In genomic region chr3:133246119-133246518, GRCh38 we compare ENCODE assay signal across 20 cellular contexts.
A peak's percentile ranks its signal among the peaks of the same experiment; 100 is the strongest.
DNase-seq lines count a peak whose midpoint lies in the region; ATAC-seq and TF ChIP-seq lines count a peak whose summit lies in the region.
"Had no signal": no experiment of that assay in that cellular context is flagged by ENCODE, and none has a peak within 500 bp of the region (broad histone marks: within the 10 kb centered on the region; RNA-seq: fewer than 3 reads in every experiment).

No MANE protein-coding gene starts in this region.

- no peaks in the 10 kb centered on the region for H3F3A ChIP-seq in SK-N-SH (replicated peaks; ENCODE audit: insufficient read depth)
- no peaks in the 10 kb centered on the region for H3F3A ChIP-seq in smooth muscle cell (ENCODE audit: low read depth)

- no peak overlapping the region for H3K9ac ChIP-seq in SK-N-SH
- H3K9ac ChIP-seq in smooth muscle cell (ENCODE audit: low read depth): no peak overlapping the region

- peak; percentile 71 for ATAC-seq in left ventricle myocardium superior
- ATAC-seq in GM18867 (IDR thresholded peaks at IDR 0.05; ENCODE audit: unreplicated experiment): no peak
- ATAC-seq: GM12878, GM23338 had no signal

- H3K4me3 ChIP-seq in BE2C (ENCODE audit: low read depth, low read length) (no peak overlapping the region), SK-N-SH (ENCODE audit: low read depth in 2 of 2, low read length in 1 of 2) (no peak overlapping the region), smooth muscle cell (no peak overlapping the region)
- H3K4me3 ChIP-seq: GM12878, GM23338, HAP-1 had no signal

- H2AFZ ChIP-seq in SK-N-SH (ENCODE audit: low read depth) (no peak overlapping the region), smooth muscle cell (ENCODE audit: low read depth) (no peak overlapping the region)
- H2AFZ ChIP-seq: GM23338 had no signal

- H3K4me1 ChIP-seq in BE2C (peaks cover 48% of the 10 kb centered on the region), SK-N-SH (ENCODE audit: control insufficient read depth in 1 of 2, insufficient read depth in 2 of 2, low read depth in 1 of 2, low read length in 1 of 2) (peaks cover 0 to 35% of the 10 kb centered on the region in 2 experiments; a peak in 2 of 4 replicates), smooth muscle cell (ENCODE audit: low read depth) (no peaks in the 10 kb centered on the region)
- H3K4me1 ChIP-seq: HAP-1 had no signal

- no peak for TF ChIP-seq RAD21 in SK-N-SH (IDR thresholded peaks at IDR 0.05; ENCODE audit: low read length)

- H3K9me3 ChIP-seq in BE2C: no peaks in the 10 kb centered on the region
- H3K9me3 ChIP-seq in SK-N-SH: no peaks in the 10 kb centered on the region
- H3K9me3 ChIP-seq in smooth muscle cell (replicated peaks; ENCODE audit: low read depth): no peaks in the 10 kb centered on the region
- H3K9me3 ChIP-seq: HAP-1 had no signal

- CTCF ChIA-PET in SK-N-SH (lab: Yijun Ruan, JAX): interaction anchor here (1.0 to 5.3 kb wide), 5 partner anchors 8 to 205 kb away, joined by 3 to 44 read pairs (median 6); no protein-coding TSS in a partner anchor

- H3K27me3 ChIP-seq in BE2C: no peaks in the 10 kb centered on the region
- no peaks in the 10 kb centered on the region for H3K27me3 ChIP-seq in SK-N-SH (ENCODE audit: insufficient read depth)
- H3K27me3 ChIP-seq in smooth muscle cell (ENCODE audit: low read depth): no peaks in the 10 kb centered on the region

- H3K36me3 ChIP-seq in BE2C (peaks cover 4% of the 10 kb centered on the region), SK-N-SH (replicated peaks in 1 of 2; ENCODE audit: control insufficient read depth in 1 of 2, insufficient read depth in 2 of 2, low read length in 1 of 2) (peaks cover 0 to 3% of the 10 kb centered on the region in 2 experiments), smooth muscle cell (ENCODE audit: low read depth) (no peaks in the 10 kb centered on the region)
- H3K36me3 ChIP-seq: HAP-1 had no signal

- intact Hi-C loops in left ventricle myocardium superior (cut with micrococcal nuclease): no loop called here

- DNase-seq in BE2C: peak; percentile 70
- peak; percentile 38 for DNase-seq in SK-N-SH
- DNase-seq in amniotic epithelial cell (ENCODE audit: low read depth): peak; percentile 4
- DNase-seq in left ventricle myocardium superior: no peak
- DNase-seq in smooth muscle cell (lab: John Stamatoyannopoulos, UW; ENCODE audit: unreplicated experiment): no peak
- DNase-seq in midbrain (lab: John Stamatoyannopoulos, UW): no peak
- DNase-seq: CD4-positive, CD25-positive, alpha-beta regulatory T cell; COR-L47; DND-41; Karpas-422; MV-4-11; NCI-H1105 treated with DMSO at 0.1 percent for 48 hours; NCI-H2029 treated with DMSO at 0.1 percent for 48 hours; NCI-H345; NCI-H524; NCI-H774 had no signal

- peak in 1 of 2 experiments; percentile 62; a peak in 2 of 4 replicates for TF ChIP-seq EP300 in SK-N-SH (IDR thresholded peaks at IDR 0.05; ENCODE audit: borderline replicate concordance in 1 of 2, low read depth in 1 of 2, low read length in 1 of 2)

- peak overlapping the region in 1 of 2 experiments; percentile 99; a peak in 3 of 4 replicates for H3K27ac ChIP-seq in SK-N-SH (ENCODE audit: low read depth in 2 of 2, low read length in 1 of 2)
- no peak overlapping the region for H3K27ac ChIP-seq in smooth muscle cell (ENCODE audit: low read depth)

- TF ChIP-seq CTCF in BE2C (IDR thresholded peaks at IDR 0.05; ENCODE audit: low read depth, low read length) (no peak), SK-N-SH (IDR thresholded peaks at IDR 0.05) (no peak), smooth muscle cell (IDR thresholded peaks at IDR 0.05; ENCODE audit: borderline replicate concordance, insufficient read depth, poor library complexity, severe bottlenecking) (no peak)

- no peaks in the 10 kb centered on the region for H4K20me1 ChIP-seq in SK-N-SH (ENCODE audit: insufficient read depth)
- H4K20me1 ChIP-seq in smooth muscle cell (ENCODE audit: low read depth): no peaks in the 10 kb centered on the region

- POLR2A ChIA-PET in SK-N-SH (lab: Yijun Ruan, JAX): interaction anchor here (0.6 kb wide), 1 partner anchor 196 kb away, joined by 4 read pairs; no protein-coding TSS in a partner anchor

- H3K4me2 ChIP-seq in SK-N-SH (no peak overlapping the region), smooth muscle cell (no peak overlapping the region)
- H3K4me2 ChIP-seq: GM23338 had no signal

- H3K79me2 ChIP-seq in SK-N-SH (ENCODE audit: insufficient read depth): no peaks in the 10 kb centered on the region
- H3K79me2 ChIP-seq in smooth muscle cell (ENCODE audit: low read depth): no peaks in the 10 kb centered on the region

- WGBS in SK-N-SH (ENCODE audit: low lambda C conversion rate): 77% methylated on average over 1 of the region's 1 CpG
- WGBS in smooth muscle cell (ENCODE audit: low lambda C conversion rate): 100% methylated on average over 1 of the region's 1 CpG

- H3K9me2 ChIP-seq in SK-N-SH: no peaks in the 10 kb centered on the region

TF ChIP-seq in SK-N-SH, 30 proteins besides CTCF, POLR2A, EP300 and RAD21:
- TF ChIP-seq ZBTB33 (IDR thresholded peaks at IDR 0.05; ENCODE audit: borderline replicate concordance, low read depth) (no peak), POLR2AphosphoS5 (IDR thresholded peaks at IDR 0.05; ENCODE audit: low read depth, low read length) (no peak), TEAD4 (IDR thresholded peaks at IDR 0.05; ENCODE audit: borderline replicate concordance, insufficient read depth) (no peak), PBX3 (IDR thresholded peaks at IDR 0.05) (no peak), TCF12 (IDR thresholded peaks at IDR 0.05) (no peak), NFIC (IDR thresholded peaks at IDR 0.05; ENCODE audit: borderline replicate concordance) (no peak), SIN3A (IDR thresholded peaks at IDR 0.05; ENCODE audit: borderline replicate concordance, low read depth, low read length) (no peak), USF1 (IDR thresholded peaks at IDR 0.05; ENCODE audit: borderline replicate concordance, low read depth) (no peak), RCOR1 (IDR thresholded peaks at IDR 0.05; ENCODE audit: low read length) (peak; percentile 54)

Comparison
In these comparisons a context has a peak if more than half of its experiments do, and no peak if none do; other contexts are left out.
1. DNase-seq: peak in BE2C (single experiment), SK-N-SH (single experiment) and amniotic epithelial cell (single experiment); none in left ventricle myocardium superior (single experiment), smooth muscle cell (single experiment) and midbrain (single experiment).